23 cellular contexts compared by ENCODE assay signal in the genomic region with DNA sequence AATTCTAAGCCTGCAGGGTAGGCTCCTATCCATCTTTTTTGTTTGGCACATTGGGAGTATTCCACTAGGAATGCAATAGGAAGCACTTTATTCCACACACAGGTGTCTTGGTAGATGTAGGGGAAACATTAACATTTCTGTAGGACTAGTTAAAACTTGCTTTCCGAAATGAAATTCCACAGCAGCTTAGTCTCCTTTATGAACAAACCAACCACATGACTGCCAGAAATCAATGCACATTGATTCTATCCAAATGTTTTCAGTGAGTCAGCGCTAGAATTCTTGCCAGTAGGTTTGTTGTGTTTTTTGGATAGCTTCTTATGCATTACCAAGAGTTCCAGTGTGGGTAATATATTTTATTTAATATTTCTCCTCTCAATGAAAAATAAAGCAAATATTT.
DNase-seq lines count a peak whose midpoint lies in the region; ATAC-seq and TF ChIP-seq lines count a peak whose summit lies in the region.
"Had no signal": no experiment of that assay in that cellular context is flagged by ENCODE, and none has a peak within 500 bp of the region (broad histone marks: within the 10 kb centered on the region; RNA-seq: fewer than 3 reads in every experiment).

No MANE protein-coding gene starts in this region.

- POLR2A ChIA-PET in SK-N-SH (lab: Yijun Ruan, JAX) = no interaction called here

- H3K36me3 ChIP-seq in SK-N-SH (replicated peaks in 1 of 2; ENCODE audit: control insufficient read depth in 1 of 2, insufficient read depth in 2 of 2, low read length in 1 of 2) (peaks cover 0 to 4% of the 10 kb centered on the region in 2 experiments), colonic mucosa (no peaks in the 10 kb centered on the region)
- H3K36me3 ChIP-seq: heart right ventricle, right lobe of liver had no signal

- ATAC-seq in esophagus mucosa (peak; percentile 53), HG03432 (IDR thresholded peaks at IDR 0.05; ENCODE audit: unreplicated experiment) (no peak), GM18861 (IDR thresholded peaks at IDR 0.05; ENCODE audit: unreplicated experiment) (no peak)
- ATAC-seq: heart right ventricle, left cardiac atrium, right lobe of liver had no signal

- TF ChIP-seq EP300 in SK-N-SH (IDR thresholded peaks at IDR 0.05; ENCODE audit: borderline replicate concordance in 1 of 2, low read depth in 1 of 2, low read length in 1 of 2) = peak in 1 of 2 experiments; percentile 38; a peak in 1 of 4 replicates

- no peaks in the 10 kb centered on the region for H3K79me2 ChIP-seq in SK-N-SH (ENCODE audit: insufficient read depth)

- intact Hi-C loops in colonic mucosa (cut with DNase I) = no loop called here

- no peaks in the 10 kb centered on the region for H3K9me2 ChIP-seq in SK-N-SH

- H2AFZ ChIP-seq in SK-N-SH (ENCODE audit: low read depth) = peak overlapping the region; percentile 17; the same call in 1 of the 2 replicates

- WGBS in SK-N-SH (ENCODE audit: low lambda C conversion rate) = 5% methylated on average over 2 of the region's 2 CpGs

- peaks cover 0 to 7% of the 10 kb centered on the region in 2 experiments; a peak in 2 of 4 replicates for H3K4me1 ChIP-seq in SK-N-SH (ENCODE audit: control insufficient read depth in 1 of 2, insufficient read depth in 2 of 2, low read depth in 1 of 2, low read length in 1 of 2)
- H3K4me1 ChIP-seq in colonic mucosa = no peaks in the 10 kb centered on the region
- H3K4me1 ChIP-seq: right lobe of liver, testis had no signal

- H3K9me3 ChIP-seq in SK-N-SH = no peaks in the 10 kb centered on the region; the same call in 1 of the 2 replicates
- H3K9me3 ChIP-seq in colonic mucosa = no peaks in the 10 kb centered on the region
- H3K9me3 ChIP-seq: right lobe of liver, testis had no signal

- DNase-seq in GM03348 (ENCODE audit: low spot score) = peak; percentile 76
- no peak for DNase-seq in SK-N-SH
- DNase-seq in retinal pigment epithelial cell (ENCODE audit: low read depth) = peak; percentile 71
- no peak for DNase-seq in iPS-NIHi11 (ENCODE audit: low spot score)
- no peak for DNase-seq in colonic mucosa
- DNase-seq: activated CD4-positive, alpha-beta T cell treated with anti-CD3 and anti-CD28 coated beads for 4 hours; activated CD8-positive, alpha-beta memory T cell treated with anti-CD3 and anti-CD28 coated beads, Interleukin-2, amount 50 U/mL, for 4 hours; activated naive CD4-positive, alpha-beta T cell treated with Interleukin-2 at 50 U/mL for 16 hours; caudate nucleus; CD4-positive, CD25-positive, alpha-beta regulatory T cell; DMS79 treated with DMSO at 0.1 percent for 48 hours; heart right ventricle; KBM-7; left cardiac atrium; NCI-H1092 treated with DMSO at 0.1 percent for 48 hours; NCI-H2227 treated with DMSO at 0.1 percent for 48 hours; right lobe of liver; stimulated activated CD4-positive, alpha-beta T cell treated with anti-CD3 and anti-CD28 coated beads, Interleukin-4, amount 100 ng/mL, for 1 hour; stimulated activated CD8-positive, alpha-beta memory T cell treated with anti-CD3 and anti-CD28 coated beads, Interleukin-4, amount 100 ng/mL, for 48 hours; testis had no signal

- TF ChIP-seq RAD21 in SK-N-SH (IDR thresholded peaks at IDR 0.05; ENCODE audit: low read length) = no peak

- H3F3A ChIP-seq in SK-N-SH (replicated peaks; ENCODE audit: insufficient read depth) = peaks cover 12% of the 10 kb centered on the region

- H4K20me1 ChIP-seq in SK-N-SH (ENCODE audit: insufficient read depth) = no peaks in the 10 kb centered on the region

- H3K9ac ChIP-seq in SK-N-SH (no peak overlapping the region), colonic mucosa (ENCODE audit: low read depth in 2 of 2, low read length in 2 of 2) (no peak overlapping the region)

- peak overlapping the region; percentile 59 for H3K4me2 ChIP-seq in SK-N-SH

- peak overlapping the region; percentile 34 to 77; a peak in 3 of 4 replicates for H3K27ac ChIP-seq in SK-N-SH (ENCODE audit: low read depth in 2 of 2, low read length in 1 of 2)
- H3K27ac ChIP-seq in colonic mucosa = no peak overlapping the region
- H3K27ac ChIP-seq: heart right ventricle, right lobe of liver, testis had no signal

- H3K27me3 ChIP-seq in SK-N-SH (ENCODE audit: insufficient read depth) (no peaks in the 10 kb centered on the region), colonic mucosa (no peaks in the 10 kb centered on the region)
- H3K27me3 ChIP-seq: heart right ventricle, right lobe of liver, testis had no signal

- TF ChIP-seq CTCF in SK-N-SH (IDR thresholded peaks at IDR 0.05) (no peak), retinal pigment epithelial cell (conservative IDR thresholded peaks at IDR 0.05; ENCODE audit: low read depth, low read length) (no peak), colonic mucosa (IDR thresholded peaks at IDR 0.05) (no peak)

- CTCF ChIA-PET in SK-N-SH (lab: Yijun Ruan, JAX) = interaction anchor here (1.1 kb wide), 1 partner anchor 19 kb away, joined by 3 read pairs; no protein-coding TSS in a partner anchor

- H3K4me3 ChIP-seq in SK-N-SH (ENCODE audit: low read depth in 2 of 2, low read length in 1 of 2) (no peak overlapping the region), retinal pigment epithelial cell (ENCODE audit: low read length) (no peak overlapping the region), colonic mucosa (no peak overlapping the region)
- H3K4me3 ChIP-seq: heart right ventricle, right lobe of liver, testis had no signal

TF ChIP-seq in SK-N-SH, 30 proteins besides CTCF, POLR2A, EP300 and RAD21:
- no peak for TF ChIP-seq YY1 (IDR thresholded peaks at IDR 0.05; ENCODE audit: low read depth)
- peak; percentile 39 for TF ChIP-seq JUND (IDR thresholded peaks at IDR 0.05)
- TF ChIP-seq RFX5 (IDR thresholded peaks at IDR 0.05; ENCODE audit: low read length) = no peak
- TF ChIP-seq, protein P1, sequence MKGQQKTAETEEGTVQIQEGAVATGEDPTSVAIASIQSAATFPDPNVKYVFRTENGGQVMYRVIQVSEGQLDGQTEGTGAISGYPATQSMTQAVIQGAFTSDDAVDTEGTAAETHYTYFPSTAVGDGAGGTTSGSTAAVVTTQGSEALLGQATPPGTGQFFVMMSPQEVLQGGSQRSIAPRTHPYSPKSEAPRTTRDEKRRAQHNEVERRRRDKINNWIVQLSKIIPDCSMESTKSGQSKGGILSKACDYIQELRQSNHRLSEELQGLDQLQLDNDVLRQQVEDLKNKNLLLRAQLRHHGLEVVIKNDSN (IDR thresholded peaks at IDR 0.05; ENCODE audit: borderline replicate concordance, low read depth) = peak; percentile 52; the same call in 1 of the 2 replicates
- peak; percentile 59 for TF ChIP-seq FOSL2 (IDR thresholded peaks at IDR 0.05; ENCODE audit: borderline replicate concordance, low read depth)
- no peak for TF ChIP-seq CHD2 (IDR thresholded peaks at IDR 0.05; ENCODE audit: low read length, partially characterized antibody)
- TF ChIP-seq TCF12 (IDR thresholded peaks at IDR 0.05) = peak; percentile 78
- TF ChIP-seq NFIC (IDR thresholded peaks at IDR 0.05; ENCODE audit: borderline replicate concordance) = peak; percentile 52; the same call in 1 of the 2 replicates

Comparison
In these comparisons a context has a peak if more than half of its experiments do, and no peak if none do; other contexts are left out.
1. DNase-seq: peak in GM03348 (single experiment) and retinal pigment epithelial cell (single experiment); none in SK-N-SH (single experiment), iPS-NIHi11 (single experiment) and colonic mucosa (single experiment).